In genomic region chr2:129769402-129769991, GRCh38 we compare ENCODE assay signal across 16 cellular contexts.
DNase-seq lines count a peak whose midpoint lies in the region; ATAC-seq and TF ChIP-seq lines count a peak whose summit lies in the region.
"Had no signal": no experiment of that assay in that cellular context is flagged by ENCODE, and none has a peak within 500 bp of the region (broad histone marks: within the 10 kb centered on the region; RNA-seq: fewer than 3 reads in every experiment).

No MANE protein-coding gene starts in this region.

- no peaks in the 10 kb centered on the region for H3K4me1 Mint-ChIP-seq in GM23338
- no peaks in the 10 kb centered on the region for H3K4me1 Mint-ChIP-seq in progenitor cell of endocrine pancreas (ENCODE audit: low read depth)
- no peaks in the 10 kb centered on the region for H3K4me1 Mint-ChIP-seq in stimulated activated naive B cell treated with anti-CD40 and anti-IgM and Interleukin-4, amounts not matched to agents 10 μg/mL and 1 μg/mL and 100 μg/mL, for 72 hours
- H3K4me1 Mint-ChIP-seq: B cell, CD14-positive monocyte had no signal

- H3K9me3 Mint-ChIP-seq in GM23338 (0 out of 3 replicates have a peak, but pooled peaks cover 4% of the 10 kb centered on the region), progenitor cell of endocrine pancreas (ENCODE audit: low read depth) (no peaks in the 10 kb centered on the region)
- H3K9me3 Mint-ChIP-seq in stimulated activated naive B cell treated with anti-CD40 and anti-IgM and Interleukin-4, amounts not matched to agents 10 μg/mL and 1 μg/mL and 100 μg/mL, for 72 hours = peaks cover 3 to 6% of the 10 kb centered on the region in 2 donors

- H3K9ac ChIP-seq in BLaER1 = no peak overlapping the region; the same call in 1 of the 2 replicates

- peak overlapping the region; percentile 89 for H3K4me2 ChIP-seq in BLaER1
- H3K4me2 ChIP-seq in GM23338 = no peak overlapping the region

- H3K4me1 ChIP-seq in BLaER1 = peaks cover 54% of the 10 kb centered on the region
- no peaks in the 10 kb centered on the region for H3K4me1 ChIP-seq in GM23338 (ENCODE audit: insufficient read depth)

- H2AFZ ChIP-seq in GM23338 = 0 out of 2 replicates have a peak overlapping the region, but pooled peaks have one; percentile 52

- peaks cover 9% of the 10 kb centered on the region; the same call in 1 of the 2 replicates for H3K9me3 ChIP-seq in BLaER1

- no peaks in the 10 kb centered on the region for H4K20me1 ChIP-seq in BLaER1
- H4K20me1 ChIP-seq in GM23338 (replicated peaks; ENCODE audit: insufficient read depth) = no peaks in the 10 kb centered on the region

- H3K4me3 ChIP-seq in BLaER1 (no peak overlapping the region), GM23338 (no peak overlapping the region), coronary artery (no peak overlapping the region)

- peaks cover 12% of the 10 kb centered on the region for H3K27me3 Mint-ChIP-seq in GM23338 (ENCODE audit: insufficient read depth, low read depth, poor library complexity)
- peaks cover 18% of the 10 kb centered on the region for H3K27me3 Mint-ChIP-seq in progenitor cell of endocrine pancreas
- H3K27me3 Mint-ChIP-seq in stimulated activated naive B cell treated with anti-CD40 and anti-IgM and Interleukin-4, amounts not matched to agents 10 μg/mL and 1 μg/mL and 100 μg/mL, for 72 hours = peaks cover 12 to 18% of the 10 kb centered on the region in 2 donors

- H3K9me2 ChIP-seq in GM23338 (ENCODE audit: insufficient read depth) = no peaks in the 10 kb centered on the region

- H3K27me3 ChIP-seq in BLaER1 (no peaks in the 10 kb centered on the region), GM23338 (ENCODE audit: insufficient read depth) (no peaks in the 10 kb centered on the region)

- H3F3A ChIP-seq in GM23338 (replicated peaks; ENCODE audit: low read depth) = no peaks in the 10 kb centered on the region

- H3K79me2 ChIP-seq in GM23338 (replicated peaks; ENCODE audit: insufficient read depth) = no peaks in the 10 kb centered on the region

- H3K36me3 Mint-ChIP-seq in GM23338 (ENCODE audit: low read depth) = no peaks in the 10 kb centered on the region
- H3K36me3 Mint-ChIP-seq in progenitor cell of endocrine pancreas (ENCODE audit: insufficient read depth) = no peaks in the 10 kb centered on the region
- no peaks in the 10 kb centered on the region for H3K36me3 Mint-ChIP-seq in stimulated activated naive B cell treated with anti-CD40 and anti-IgM and Interleukin-4, amounts not matched to agents 10 μg/mL and 1 μg/mL and 100 μg/mL, for 72 hours
- H3K36me3 Mint-ChIP-seq: CD14-positive monocyte; CD8-positive, alpha-beta T cell had no signal

- no peak overlapping the region for H3K4me3 Mint-ChIP-seq in GM23338
- H3K4me3 Mint-ChIP-seq in progenitor cell of endocrine pancreas (ENCODE audit: low read depth) = no peak overlapping the region
- H3K4me3 Mint-ChIP-seq in stimulated activated naive B cell treated with anti-CD40 and anti-IgM and Interleukin-4, amounts not matched to agents 10 μg/mL and 1 μg/mL and 100 μg/mL, for 72 hours = no peak overlapping the region
- H3K4me3 Mint-ChIP-seq: B cell; CD14-positive monocyte; CD8-positive, alpha-beta T cell; HFFc6 had no signal

- H3K27ac ChIP-seq in BLaER1 (no peak overlapping the region), GM23338 (ENCODE audit: low read depth) (no peak overlapping the region), coronary artery (no peak overlapping the region)

- H3K36me3 ChIP-seq in BLaER1 = no peaks in the 10 kb centered on the region
- H3K36me3 ChIP-seq in GM23338 (ENCODE audit: insufficient read depth) = no peaks in the 10 kb centered on the region

- H3K27ac Mint-ChIP-seq in GM23338 = no peak overlapping the region
- H3K27ac Mint-ChIP-seq in progenitor cell of endocrine pancreas = peak overlapping the region; percentile 29
- H3K27ac Mint-ChIP-seq in stimulated activated naive B cell treated with anti-CD40 and anti-IgM and Interleukin-4, amounts not matched to agents 10 μg/mL and 1 μg/mL and 100 μg/mL, for 72 hours = no peak overlapping the region
- H3K27ac Mint-ChIP-seq: B cell; CD14-positive monocyte; CD8-positive, alpha-beta T cell; HFFc6 had no signal

- no peak for ATAC-seq in GM23338
- no peak for ATAC-seq in stimulated activated naive B cell treated with anti-CD40 and anti-IgM and Interleukin-4, amounts not matched to agents 10 μg/mL and 1 μg/mL and 100 μg/mL, for 72 hours (replicated peaks)
- ATAC-seq: CD8-positive, alpha-beta T cell had no signal

- TF ChIP-seq CTCF in GM23338 (conservative IDR thresholded peaks at IDR 0.05; ENCODE audit: low read depth in 2 of 2) = no peak
- no peak for TF ChIP-seq CTCF in progenitor cell of endocrine pancreas (IDR thresholded peaks at IDR 0.05; ENCODE audit: unreplicated experiment)
- no peak for TF ChIP-seq CTCF in coronary artery (IDR thresholded peaks at IDR 0.05)

- DNase-seq in GM23338 (ENCODE audit: low spot score) (no peak), islet precursor cell (peak; percentile 44), progenitor cell of endocrine pancreas (ENCODE audit: low spot score, unreplicated experiment) (no peak), coronary artery (ENCODE audit: low spot score) (no peak), pons (ENCODE audit: low spot score) (no peak)
- DNase-seq in stimulated activated naive B cell treated with anti-CD40 and anti-IgM and Interleukin-4, amounts not matched to agents 10 μg/mL and 1 μg/mL and 100 μg/mL, for 72 hours = no peak
- DNase-seq: COR-L47, DMS153, DMS79 treated with DMSO at 0.1 percent for 48 hours, EL, HCEC 1CT, HFFc6 had no signal

TF ChIP-seq in GM23338, 12 proteins besides CTCF, POLR2A, EP300 and RAD21:
- TF ChIP-seq JUNB (IDR thresholded peaks at IDR 0.05; ENCODE audit: unreplicated experiment) = no peak
- TF ChIP-seq ETS1 (IDR thresholded peaks at IDR 0.05) = no peak
- no peak for TF ChIP-seq ZNF331 (CRISPR knock-in tag; IDR thresholded peaks at IDR 0.05; ENCODE audit: low read depth)
- no peak for TF ChIP-seq ZNF114 (CRISPR knock-in tag; IDR thresholded peaks at IDR 0.05)
